Comparison of ENCODE assay signal across 15 cellular contexts in genomic region chr3:63966871-63967270, GRCh38. TPM values are rescaled to one million over a fixed set of nuclear protein-coding genes. Genes with fewer than 3 reads are reported as not detected.
A peak's percentile ranks its signal among the peaks of the same experiment; 100 is the strongest.
DNase-seq lines count a peak whose midpoint lies in the region; ATAC-seq and TF ChIP-seq lines count a peak whose summit lies in the region.
"Had no signal": no experiment of that assay in that cellular context is flagged by ENCODE, and none has a peak within 500 bp of the region (broad histone marks: within the 10 kb centered on the region; RNA-seq: fewer than 3 reads in every experiment).

No MANE protein-coding gene starts in this region.

- TF ChIP-seq CTCF in breast epithelium (IDR thresholded peaks at IDR 0.05) (no peak), mucosa of descending colon (IDR thresholded peaks at IDR 0.05) (no peak), vagina (IDR thresholded peaks at IDR 0.05) (no peak), PC-9 (conservative IDR thresholded peaks at IDR 0.05) (no peak)

- no peaks in the 10 kb centered on the region for H3K9me3 ChIP-seq in breast epithelium
- H3K9me3 ChIP-seq in mucosa of descending colon, result no peaks in the 10 kb centered on the region
- no peaks in the 10 kb centered on the region for H3K9me3 ChIP-seq in vagina
- H3K9me3 ChIP-seq in PC-9 (ENCODE audit: insufficient read depth, low read depth), result no peaks in the 10 kb centered on the region

- H4K20me1 ChIP-seq in PC-9 (ENCODE audit: insufficient read depth), result peaks cover 8% of the 10 kb centered on the region; the same call in 1 of the 2 replicates

- no TSS peak for BruUV-seq in PC-9 (replicated peaks; lab: Mats Ljungman, UMichigan)

- CTCF ChIA-PET in PC-9 (lab: Charles Lee), result interaction anchor here (0.6 to 0.7 kb wide), 2 partner anchors 52 to 59 kb away, joined by 3 to 19 read pairs; no protein-coding TSS in a partner anchor

- no peak overlapping the region for H3K4me3 ChIP-seq in breast epithelium
- no peak overlapping the region for H3K4me3 ChIP-seq in mucosa of descending colon
- H3K4me3 ChIP-seq in vagina, result no peak overlapping the region
- no peak overlapping the region for H3K4me3 ChIP-seq in PC-9

- POLR2A ChIA-PET in PC-9 (lab: Charles Lee; ENCODE audit: unreplicated experiment), result no interaction called here

- peaks cover 0 to 32% of the 10 kb centered on the region in 2 donors for H3K4me1 ChIP-seq in breast epithelium
- peaks cover 54% of the 10 kb centered on the region for H3K4me1 ChIP-seq in mucosa of descending colon (ENCODE audit: low read depth)
- H3K4me1 ChIP-seq in vagina, result peaks cover 68% of the 10 kb centered on the region
- H3K4me1 ChIP-seq in PC-9 (replicated peaks; ENCODE audit: insufficient read depth), result no peaks in the 10 kb centered on the region

- no peaks in the 10 kb centered on the region for H3K36me3 Mint-ChIP-seq in stimulated activated naive CD8-positive, alpha-beta T cell treated with anti-CD3 and anti-CD28 coated beads, Interleukin-15, Interleukin-2, amounts not matched to agents 100 ng/mL and 50 ng/mL, for 24 hours (ENCODE audit: low read depth)
- H3K36me3 Mint-ChIP-seq: naive B cell had no signal

- H3K4me1 Mint-ChIP-seq in stimulated activated naive CD8-positive, alpha-beta T cell treated with anti-CD3 and anti-CD28 coated beads, Interleukin-15, Interleukin-2, amounts not matched to agents 100 ng/mL and 50 ng/mL, for 24 hours (ENCODE audit: low read depth), result peaks cover 75% of the 10 kb centered on the region

- no peak for DNase-seq in stimulated activated naive CD8-positive, alpha-beta T cell treated with anti-CD3 and anti-CD28 coated beads, Interleukin-15, Interleukin-2, amounts not matched to agents 100 U/mL and 50 U/mL, for 24 hours
- DNase-seq in breast epithelium (ENCODE audit: low spot score in 2 of 2) (no peak), mucosa of descending colon (peak in 2 of 3 donors; percentile 33 to 37), vagina (ENCODE audit: extremely low spot score in 2 of 2) (no peak), dermis blood vessel endothelial cell (no peak), PC-9 (no peak), anterior cingulate cortex (lab: John Stamatoyannopoulos, UW) (no peak)
- DNase-seq: effector CD8-positive, alpha-beta T cell; GOT3; KG1; naive B cell; NCI-H2171 treated with DMSO at 0.1 percent for 48 hours; stimulated activated naive B cell treated with anti-CD40 and anti-IgM and Interleukin-4, amounts not matched to agents 10 μg/mL and 1 μg/mL and 100 μg/mL, for 72 hours had no signal

- H3K4me3 Mint-ChIP-seq in stimulated activated naive CD8-positive, alpha-beta T cell treated with anti-CD3 and anti-CD28 coated beads, Interleukin-15, Interleukin-2, amounts not matched to agents 100 ng/mL and 50 ng/mL, for 24 hours, result peak overlapping the region; percentile 77

- TF ChIP-seq POLR2A in breast epithelium (IDR thresholded peaks at IDR 0.05) (no peak), vagina (IDR thresholded peaks at IDR 0.05) (no peak)

- no peaks in the 10 kb centered on the region for H3K27me3 Mint-ChIP-seq in stimulated activated naive CD8-positive, alpha-beta T cell treated with anti-CD3 and anti-CD28 coated beads, Interleukin-15, Interleukin-2, amounts not matched to agents 100 ng/mL and 50 ng/mL, for 24 hours
- H3K27me3 Mint-ChIP-seq: naive B cell; stimulated activated naive B cell treated with anti-CD40 and anti-IgM and Interleukin-4, amounts not matched to agents 10 μg/mL and 1 μg/mL and 100 μg/mL, for 72 hours had no signal

- no peak for ATAC-seq in stimulated activated naive CD8-positive, alpha-beta T cell treated with anti-CD3 and anti-CD28 coated beads, Interleukin-15, Interleukin-2, amounts not matched to agents 100 U/mL and 50 U/mL, for 24 hours
- peak; percentile 56 for ATAC-seq in mucosa of descending colon

- H2AFZ ChIP-seq in PC-9, result no peak overlapping the region

- H3K27me3 ChIP-seq in breast epithelium, result no peaks in the 10 kb centered on the region
- H3K27me3 ChIP-seq in vagina, result no peaks in the 10 kb centered on the region
- H3K27me3 ChIP-seq in PC-9 (ENCODE audit: insufficient read depth, low read depth), result no peaks in the 10 kb centered on the region

- no peaks in the 10 kb centered on the region for H3F3A ChIP-seq in PC-9 (ENCODE audit: insufficient read depth, low read depth)

- intact Hi-C loops in breast epithelium (cut with DNase I; ENCODE audit: low total_unique reads) (no loop called here), mucosa of descending colon (cut with DNase I, micrococcal nuclease) (no loop called here), vagina (cut with DNase I) (no loop called here), PC-9 (cut with micrococcal nuclease; ENCODE audit: unreplicated experiment) (no loop called here)

- no peaks in the 10 kb centered on the region for H3K9me3 Mint-ChIP-seq in stimulated activated naive CD8-positive, alpha-beta T cell treated with anti-CD3 and anti-CD28 coated beads, Interleukin-15, Interleukin-2, amounts not matched to agents 100 ng/mL and 50 ng/mL, for 24 hours
- H3K9me3 Mint-ChIP-seq: naive B cell; stimulated activated naive B cell treated with anti-CD40 and anti-IgM and Interleukin-4, amounts not matched to agents 10 μg/mL and 1 μg/mL and 100 μg/mL, for 72 hours had no signal

- H3K79me2 ChIP-seq in PC-9 (ENCODE audit: low read depth), result peaks cover 8% of the 10 kb centered on the region; the same call in 1 of the 2 replicates

- H3K27ac ChIP-seq in breast epithelium (peak overlapping the region; percentile 16 to 75), vagina (peak overlapping the region; percentile 17), PC-9 (no peak overlapping the region)

- H3K4me2 ChIP-seq in PC-9, result no peak overlapping the region

- H3K27ac Mint-ChIP-seq in stimulated activated naive CD8-positive, alpha-beta T cell treated with anti-CD3 and anti-CD28 coated beads, Interleukin-15, Interleukin-2, amounts not matched to agents 100 ng/mL and 50 ng/mL, for 24 hours, result peak overlapping the region; percentile 75

- H3K36me3 ChIP-seq in breast epithelium (no peaks in the 10 kb centered on the region), mucosa of descending colon (ENCODE audit: low read depth) (no peaks in the 10 kb centered on the region), vagina (no peaks in the 10 kb centered on the region), PC-9 (ENCODE audit: low read depth) (no peaks in the 10 kb centered on the region)

- no peaks in the 10 kb centered on the region for H3K9me2 ChIP-seq in PC-9 (ENCODE audit: insufficient read depth)

RNA-seq across cellular contexts. Expression of gene SCAANT1, which starts 54.7 kb away (rescaled TPM):
- total RNA-seq in breast epithelium, result not detected
- total RNA-seq in mucosa of descending colon, result not detected
- not detected for total RNA-seq in vagina
- not detected in 2 replicates for total RNA-seq in dermis blood vessel endothelial cell
- not detected in 2 replicates for total RNA-seq in PC-9 (2021)
- total RNA-seq: RPMI7951 had no signal

RNA-seq across cellular contexts. Expression of gene PSMD6, which starts 56.4 kb away (rescaled TPM):
- total RNA-seq in breast epithelium (10 to 100 TPM; 60.9 to 74.7 (median 69.8) TPM), mucosa of descending colon (10 to 100 TPM; 39.1 to 61.8 (median 57.5) TPM), vagina (50.3 TPM), dermis blood vessel endothelial cell (90.2 and 121 TPM in 2 replicates), PC-9 (2021) (52.0 and 68.8 TPM in 2 replicates)

Comparison
In these comparisons a context has a peak if more than half of its experiments do, and no peak if none do; other contexts are left out.
1. DNase-seq: peak in mucosa of descending colon (2 of 3); none in stimulated activated naive CD8-positive, alpha-beta T cell treated with anti-CD3 and anti-CD28 coated beads, Interleukin-15, Interleukin-2, amounts not matched to agents 100 U/mL and 50 U/mL, for 24 hours (single experiment), breast epithelium (0 of 2), vagina (0 of 2), dermis blood vessel endothelial cell (single experiment), PC-9 (0 of 2) and anterior cingulate cortex (0 of 58).